Comparison of ENCODE assay signal across 1 cellular context in the genomic region with DNA sequence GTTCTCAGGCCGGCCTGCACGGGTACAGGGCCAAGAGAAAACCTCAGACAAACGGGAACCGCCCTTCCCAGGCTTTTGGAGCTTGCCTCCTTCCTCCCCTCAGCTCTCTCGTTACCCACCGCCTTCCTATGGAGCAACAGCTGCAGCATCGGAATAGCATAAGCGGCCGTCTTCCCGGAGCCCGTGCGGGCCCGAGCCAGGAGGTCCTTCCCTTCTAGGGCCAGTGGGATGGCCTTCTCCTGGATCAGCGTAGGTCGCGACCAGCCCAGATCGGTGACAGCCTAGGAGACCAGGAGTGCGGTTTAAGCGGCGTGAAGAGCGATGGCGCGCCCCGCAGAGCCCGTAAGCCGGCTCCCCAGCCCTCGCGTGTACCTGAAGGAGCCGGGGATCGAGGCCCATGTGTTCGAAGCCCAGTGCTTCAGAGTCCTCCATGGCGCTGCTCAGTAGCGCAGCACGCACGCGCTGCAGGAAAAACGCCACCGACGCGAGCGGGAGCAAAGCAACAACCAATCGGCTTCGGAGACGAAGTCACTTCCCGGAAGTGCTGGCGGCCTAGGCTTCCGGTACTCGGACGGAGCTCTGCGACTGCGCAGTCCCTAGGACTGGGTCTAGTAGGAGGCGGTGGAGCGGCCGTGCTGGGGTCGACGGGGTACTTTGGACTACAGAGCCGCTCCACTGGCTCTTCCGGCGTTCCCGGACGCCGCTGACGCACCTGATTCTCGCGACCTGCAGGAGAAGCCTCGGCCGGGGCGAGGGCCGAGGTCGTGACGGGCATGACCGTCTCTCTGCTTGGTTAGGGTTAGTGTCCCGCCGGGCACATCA.
TF ChIP-seq lines count a peak whose summit lies in the region.

A gene with protein sequence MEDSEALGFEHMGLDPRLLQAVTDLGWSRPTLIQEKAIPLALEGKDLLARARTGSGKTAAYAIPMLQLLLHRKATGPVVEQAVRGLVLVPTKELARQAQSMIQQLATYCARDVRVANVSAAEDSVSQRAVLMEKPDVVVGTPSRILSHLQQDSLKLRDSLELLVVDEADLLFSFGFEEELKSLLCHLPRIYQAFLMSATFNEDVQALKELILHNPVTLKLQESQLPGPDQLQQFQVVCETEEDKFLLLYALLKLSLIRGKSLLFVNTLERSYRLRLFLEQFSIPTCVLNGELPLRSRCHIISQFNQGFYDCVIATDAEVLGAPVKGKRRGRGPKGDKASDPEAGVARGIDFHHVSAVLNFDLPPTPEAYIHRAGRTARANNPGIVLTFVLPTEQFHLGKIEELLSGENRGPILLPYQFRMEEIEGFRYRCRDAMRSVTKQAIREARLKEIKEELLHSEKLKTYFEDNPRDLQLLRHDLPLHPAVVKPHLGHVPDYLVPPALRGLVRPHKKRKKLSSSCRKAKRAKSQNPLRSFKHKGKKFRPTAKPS (minus strand): TSS at position 445 of the 822 bp plus-strand sequence. CDS start 13 bp downstream, at position 432.

TF ChIP-seq in HEK293, 187 proteins besides CTCF, POLR2A, EP300 and RAD21 (continued from another document and continues in another):
- TF ChIP-seq, protein P1, sequence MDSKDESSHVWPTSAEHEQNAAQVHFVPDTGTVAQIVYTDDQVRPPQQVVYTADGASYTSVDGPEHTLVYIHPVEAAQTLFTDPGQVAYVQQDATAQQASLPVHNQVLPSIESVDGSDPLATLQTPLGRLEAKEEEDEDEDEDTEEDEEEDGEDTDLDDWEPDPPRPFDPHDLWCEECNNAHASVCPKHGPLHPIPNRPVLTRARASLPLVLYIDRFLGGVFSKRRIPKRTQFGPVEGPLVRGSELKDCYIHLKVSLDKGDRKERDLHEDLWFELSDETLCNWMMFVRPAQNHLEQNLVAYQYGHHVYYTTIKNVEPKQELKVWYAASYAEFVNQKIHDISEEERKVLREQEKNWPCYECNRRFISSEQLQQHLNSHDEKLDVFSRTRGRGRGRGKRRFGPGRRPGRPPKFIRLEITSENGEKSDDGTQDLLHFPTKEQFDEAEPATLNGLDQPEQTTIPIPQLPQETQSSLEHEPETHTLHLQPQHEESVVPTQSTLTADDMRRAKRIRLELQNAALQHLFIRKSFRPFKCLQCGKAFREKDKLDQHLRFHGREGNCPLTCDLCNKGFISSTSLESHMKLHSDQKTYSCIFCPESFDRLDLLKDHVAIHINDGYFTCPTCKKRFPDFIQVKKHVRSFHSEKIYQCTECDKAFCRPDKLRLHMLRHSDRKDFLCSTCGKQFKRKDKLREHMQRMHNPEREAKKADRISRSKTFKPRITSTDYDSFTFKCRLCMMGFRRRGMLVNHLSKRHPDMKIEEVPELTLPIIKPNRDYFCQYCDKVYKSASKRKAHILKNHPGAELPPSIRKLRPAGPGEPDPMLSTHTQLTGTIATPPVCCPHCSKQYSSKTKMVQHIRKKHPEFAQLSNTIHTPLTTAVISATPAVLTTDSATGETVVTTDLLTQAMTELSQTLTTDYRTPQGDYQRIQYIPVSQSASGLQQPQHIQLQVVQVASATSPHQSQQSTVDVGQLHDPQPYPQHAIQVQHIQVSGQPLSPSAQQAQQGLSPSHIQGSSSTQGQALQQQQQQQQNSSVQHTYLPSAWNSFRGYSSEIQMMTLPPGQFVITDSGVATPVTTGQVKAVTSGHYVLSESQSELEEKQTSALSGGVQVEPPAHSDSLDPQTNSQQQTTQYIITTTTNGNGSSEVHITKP (tag by site-specific recombination; IDR thresholded peaks at IDR 0.05) = peak; percentile 20; the same call in 1 of the 2 replicates
- TF ChIP-seq ZNF2 (tag by site-specific recombination; IDR thresholded peaks at IDR 0.05) = 0 out of 2 replicates have a peak, but pooled peaks have one; percentile 13
- peak; percentile 78 for TF ChIP-seq YY2 (tag by site-specific recombination; IDR thresholded peaks at IDR 0.05)
- TF ChIP-seq ZNF521 (tag by site-specific recombination; IDR thresholded peaks at IDR 0.05) = no peak
- peak; percentile 55; the same call in 1 of the 2 replicates for TF ChIP-seq OSR2 (tag by site-specific recombination; IDR thresholded peaks at IDR 0.05)
- TF ChIP-seq SP7 (tag by site-specific recombination; IDR thresholded peaks at IDR 0.05) = peak; percentile 45; the same call in 1 of the 2 replicates
- peak; percentile 78 for TF ChIP-seq ZBTB17 (tag by site-specific recombination; IDR thresholded peaks at IDR 0.05)
- TF ChIP-seq KLF9 (tag by site-specific recombination; IDR thresholded peaks at IDR 0.05; ENCODE audit: low read depth) = no peak
- TF ChIP-seq ZNF600 (tag by site-specific recombination; IDR thresholded peaks at IDR 0.05) = peak; percentile 78
- TF ChIP-seq, protein P2, sequence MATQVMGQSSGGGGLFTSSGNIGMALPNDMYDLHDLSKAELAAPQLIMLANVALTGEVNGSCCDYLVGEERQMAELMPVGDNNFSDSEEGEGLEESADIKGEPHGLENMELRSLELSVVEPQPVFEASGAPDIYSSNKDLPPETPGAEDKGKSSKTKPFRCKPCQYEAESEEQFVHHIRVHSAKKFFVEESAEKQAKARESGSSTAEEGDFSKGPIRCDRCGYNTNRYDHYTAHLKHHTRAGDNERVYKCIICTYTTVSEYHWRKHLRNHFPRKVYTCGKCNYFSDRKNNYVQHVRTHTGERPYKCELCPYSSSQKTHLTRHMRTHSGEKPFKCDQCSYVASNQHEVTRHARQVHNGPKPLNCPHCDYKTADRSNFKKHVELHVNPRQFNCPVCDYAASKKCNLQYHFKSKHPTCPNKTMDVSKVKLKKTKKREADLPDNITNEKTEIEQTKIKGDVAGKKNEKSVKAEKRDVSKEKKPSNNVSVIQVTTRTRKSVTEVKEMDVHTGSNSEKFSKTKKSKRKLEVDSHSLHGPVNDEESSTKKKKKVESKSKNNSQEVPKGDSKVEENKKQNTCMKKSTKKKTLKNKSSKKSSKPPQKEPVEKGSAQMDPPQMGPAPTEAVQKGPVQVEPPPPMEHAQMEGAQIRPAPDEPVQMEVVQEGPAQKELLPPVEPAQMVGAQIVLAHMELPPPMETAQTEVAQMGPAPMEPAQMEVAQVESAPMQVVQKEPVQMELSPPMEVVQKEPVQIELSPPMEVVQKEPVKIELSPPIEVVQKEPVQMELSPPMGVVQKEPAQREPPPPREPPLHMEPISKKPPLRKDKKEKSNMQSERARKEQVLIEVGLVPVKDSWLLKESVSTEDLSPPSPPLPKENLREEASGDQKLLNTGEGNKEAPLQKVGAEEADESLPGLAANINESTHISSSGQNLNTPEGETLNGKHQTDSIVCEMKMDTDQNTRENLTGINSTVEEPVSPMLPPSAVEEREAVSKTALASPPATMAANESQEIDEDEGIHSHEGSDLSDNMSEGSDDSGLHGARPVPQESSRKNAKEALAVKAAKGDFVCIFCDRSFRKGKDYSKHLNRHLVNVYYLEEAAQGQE (tag by site-specific recombination; IDR thresholded peaks at IDR 0.05) = peak; percentile 8; the same call in 1 of the 2 replicates
- TF ChIP-seq, protein P3, sequence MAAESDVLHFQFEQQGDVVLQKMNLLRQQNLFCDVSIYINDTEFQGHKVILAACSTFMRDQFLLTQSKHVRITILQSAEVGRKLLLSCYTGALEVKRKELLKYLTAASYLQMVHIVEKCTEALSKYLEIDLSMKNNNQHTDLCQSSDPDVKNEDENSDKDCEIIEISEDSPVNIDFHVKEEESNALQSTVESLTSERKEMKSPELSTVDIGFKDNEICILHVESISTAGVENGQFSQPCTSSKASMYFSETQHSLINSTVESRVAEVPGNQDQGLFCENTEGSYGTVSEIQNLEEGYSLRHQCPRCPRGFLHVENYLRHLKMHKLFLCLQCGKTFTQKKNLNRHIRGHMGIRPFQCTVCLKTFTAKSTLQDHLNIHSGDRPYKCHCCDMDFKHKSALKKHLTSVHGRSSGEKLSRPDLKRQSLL (tag by site-specific recombination; IDR thresholded peaks at IDR 0.05) = peak; percentile 27; the same call in 1 of the 2 replicates
- TF ChIP-seq ZNF501 (tag by site-specific recombination; IDR thresholded peaks at IDR 0.05) = peak; percentile 61
- TF ChIP-seq, protein P4, sequence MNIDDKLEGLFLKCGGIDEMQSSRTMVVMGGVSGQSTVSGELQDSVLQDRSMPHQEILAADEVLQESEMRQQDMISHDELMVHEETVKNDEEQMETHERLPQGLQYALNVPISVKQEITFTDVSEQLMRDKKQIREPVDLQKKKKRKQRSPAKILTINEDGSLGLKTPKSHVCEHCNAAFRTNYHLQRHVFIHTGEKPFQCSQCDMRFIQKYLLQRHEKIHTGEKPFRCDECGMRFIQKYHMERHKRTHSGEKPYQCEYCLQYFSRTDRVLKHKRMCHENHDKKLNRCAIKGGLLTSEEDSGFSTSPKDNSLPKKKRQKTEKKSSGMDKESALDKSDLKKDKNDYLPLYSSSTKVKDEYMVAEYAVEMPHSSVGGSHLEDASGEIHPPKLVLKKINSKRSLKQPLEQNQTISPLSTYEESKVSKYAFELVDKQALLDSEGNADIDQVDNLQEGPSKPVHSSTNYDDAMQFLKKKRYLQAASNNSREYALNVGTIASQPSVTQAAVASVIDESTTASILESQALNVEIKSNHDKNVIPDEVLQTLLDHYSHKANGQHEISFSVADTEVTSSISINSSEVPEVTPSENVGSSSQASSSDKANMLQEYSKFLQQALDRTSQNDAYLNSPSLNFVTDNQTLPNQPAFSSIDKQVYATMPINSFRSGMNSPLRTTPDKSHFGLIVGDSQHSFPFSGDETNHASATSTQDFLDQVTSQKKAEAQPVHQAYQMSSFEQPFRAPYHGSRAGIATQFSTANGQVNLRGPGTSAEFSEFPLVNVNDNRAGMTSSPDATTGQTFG (tag by site-specific recombination; IDR thresholded peaks at IDR 0.05; ENCODE audit: borderline replicate concordance) = no peak
- no peak for TF ChIP-seq ZNF19 (tag by site-specific recombination; IDR thresholded peaks at IDR 0.05; ENCODE audit: low read depth)
- TF ChIP-seq ZNF76 (tag by site-specific recombination; IDR thresholded peaks at IDR 0.05; ENCODE audit: borderline replicate concordance, low read depth) = peak; percentile 17; the same call in 1 of the 2 replicates
- 0 out of 2 replicates have a peak, but pooled peaks have one; percentile 27 for TF ChIP-seq ZNF394 (tag by site-specific recombination; IDR thresholded peaks at IDR 0.05; ENCODE audit: borderline replicate concordance)
- TF ChIP-seq, protein P5, sequence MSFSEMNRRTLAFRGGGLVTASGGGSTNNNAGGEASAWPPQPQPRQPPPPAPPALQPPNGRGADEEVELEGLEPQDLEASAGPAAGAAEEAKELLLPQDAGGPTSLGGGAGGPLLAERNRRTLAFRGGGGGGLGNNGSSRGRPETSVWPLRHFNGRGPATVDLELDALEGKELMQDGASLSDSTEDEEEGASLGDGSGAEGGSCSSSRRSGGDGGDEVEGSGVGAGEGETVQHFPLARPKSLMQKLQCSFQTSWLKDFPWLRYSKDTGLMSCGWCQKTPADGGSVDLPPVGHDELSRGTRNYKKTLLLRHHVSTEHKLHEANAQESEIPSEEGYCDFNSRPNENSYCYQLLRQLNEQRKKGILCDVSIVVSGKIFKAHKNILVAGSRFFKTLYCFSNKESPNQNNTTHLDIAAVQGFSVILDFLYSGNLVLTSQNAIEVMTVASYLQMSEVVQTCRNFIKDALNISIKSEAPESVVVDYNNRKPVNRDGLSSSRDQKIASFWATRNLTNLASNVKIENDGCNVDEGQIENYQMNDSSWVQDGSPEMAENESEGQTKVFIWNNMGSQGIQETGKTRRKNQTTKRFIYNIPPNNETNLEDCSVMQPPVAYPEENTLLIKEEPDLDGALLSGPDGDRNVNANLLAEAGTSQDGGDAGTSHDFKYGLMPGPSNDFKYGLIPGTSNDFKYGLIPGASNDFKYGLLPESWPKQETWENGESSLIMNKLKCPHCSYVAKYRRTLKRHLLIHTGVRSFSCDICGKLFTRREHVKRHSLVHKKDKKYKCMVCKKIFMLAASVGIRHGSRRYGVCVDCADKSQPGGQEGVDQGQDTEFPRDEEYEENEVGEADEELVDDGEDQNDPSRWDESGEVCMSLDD (tag by site-specific recombination; IDR thresholded peaks at IDR 0.05) = no peak
- TF ChIP-seq SP3 (tag by site-specific recombination; IDR thresholded peaks at IDR 0.05) = 0 out of 2 replicates have a peak, but pooled peaks have one; percentile 13
- peak; percentile 78 for TF ChIP-seq ZNF341 (tag by site-specific recombination; IDR thresholded peaks at IDR 0.05; ENCODE audit: low read depth)
- TF ChIP-seq, protein P6, sequence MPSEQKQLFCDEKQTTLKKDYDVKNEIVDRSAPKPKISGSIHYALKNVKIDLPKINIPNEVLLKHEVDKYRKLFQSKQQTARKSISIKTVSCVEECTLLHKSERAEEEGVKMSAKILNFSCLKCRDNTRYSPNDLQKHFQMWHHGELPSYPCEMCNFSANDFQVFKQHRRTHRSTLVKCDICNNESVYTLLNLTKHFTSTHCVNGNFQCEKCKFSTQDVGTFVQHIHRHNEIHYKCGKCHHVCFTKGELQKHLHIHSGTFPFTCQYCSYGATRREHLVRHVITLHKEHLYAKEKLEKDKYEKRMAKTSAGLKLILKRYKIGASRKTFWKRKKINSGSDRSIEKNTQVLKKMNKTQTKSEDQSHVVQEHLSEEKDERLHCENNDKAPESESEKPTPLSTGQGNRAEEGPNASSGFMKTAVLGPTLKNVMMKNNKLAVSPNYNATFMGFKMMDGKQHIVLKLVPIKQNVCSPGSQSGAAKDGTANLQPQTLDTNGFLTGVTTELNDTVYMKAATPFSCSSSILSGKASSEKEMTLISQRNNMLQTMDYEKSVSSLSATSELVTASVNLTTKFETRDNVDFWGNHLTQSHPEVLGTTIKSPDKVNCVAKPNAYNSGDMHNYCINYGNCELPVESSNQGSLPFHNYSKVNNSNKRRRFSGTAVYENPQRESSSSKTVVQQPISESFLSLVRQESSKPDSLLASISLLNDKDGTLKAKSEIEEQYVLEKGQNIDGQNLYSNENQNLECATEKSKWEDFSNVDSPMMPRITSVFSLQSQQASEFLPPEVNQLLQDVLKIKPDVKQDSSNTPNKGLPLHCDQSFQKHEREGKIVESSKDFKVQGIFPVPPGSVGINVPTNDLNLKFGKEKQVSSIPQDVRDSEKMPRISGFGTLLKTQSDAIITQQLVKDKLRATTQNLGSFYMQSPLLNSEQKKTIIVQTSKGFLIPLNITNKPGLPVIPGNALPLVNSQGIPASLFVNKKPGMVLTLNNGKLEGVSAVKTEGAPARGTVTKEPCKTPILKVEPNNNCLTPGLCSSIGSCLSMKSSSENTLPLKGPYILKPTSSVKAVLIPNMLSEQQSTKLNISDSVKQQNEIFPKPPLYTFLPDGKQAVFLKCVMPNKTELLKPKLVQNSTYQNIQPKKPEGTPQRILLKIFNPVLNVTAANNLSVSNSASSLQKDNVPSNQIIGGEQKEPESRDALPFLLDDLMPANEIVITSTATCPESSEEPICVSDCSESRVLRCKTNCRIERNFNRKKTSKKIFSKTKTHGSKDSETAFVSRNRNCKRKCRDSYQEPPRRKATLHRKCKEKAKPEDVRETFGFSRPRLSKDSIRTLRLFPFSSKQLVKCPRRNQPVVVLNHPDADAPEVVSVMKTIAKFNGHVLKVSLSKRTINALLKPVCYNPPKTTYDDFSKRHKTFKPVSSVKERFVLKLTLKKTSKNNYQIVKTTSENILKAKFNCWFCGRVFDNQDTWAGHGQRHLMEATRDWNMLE (tag by site-specific recombination; conservative IDR thresholded peaks at IDR 0.05; ENCODE audit: low read depth) = peak; percentile 68
- peak; percentile 57; the same call in 1 of the 2 replicates for TF ChIP-seq ZXDB (tag by site-specific recombination; IDR thresholded peaks at IDR 0.05)
- no peak for TF ChIP-seq ZNF529 (tag by site-specific recombination; IDR thresholded peaks at IDR 0.05; ENCODE audit: insufficient replicate concordance)
- TF ChIP-seq ZEB2 (tag by site-specific recombination; IDR thresholded peaks at IDR 0.05) = peak; percentile 40; the same call in 1 of the 2 replicates
- TF ChIP-seq ZBTB8A (tag by site-specific recombination; IDR thresholded peaks at IDR 0.05) = 0 out of 2 replicates have a peak, but pooled peaks have one; percentile 19
